1 cellular context compared by ENCODE assay signal in genomic region chr17:80679816-80680215, GRCh38.
TF ChIP-seq lines count a peak whose summit lies in the region.

No MANE protein-coding gene starts in this region.

TF ChIP-seq in SK-N-SH treated with all-trans-retinoic acid at 6 μM for 48 hours, 23 proteins besides CTCF, POLR2A, EP300 and RAD21 (continued from another document):
- TF ChIP-seq POU6F1 (CRISPR knock-in tag; IDR thresholded peaks at IDR 0.05; ENCODE audit: borderline replicate concordance, low read depth) (no peak), ESRRG (CRISPR knock-in tag; IDR thresholded peaks at IDR 0.05) (no peak), ZC3H10 (CRISPR knock-in tag; IDR thresholded peaks at IDR 0.05) (no peak), ARNTL (CRISPR knock-in tag; IDR thresholded peaks at IDR 0.05; ENCODE audit: borderline replicate concordance, low read depth) (no peak), ISL1 (CRISPR knock-in tag; IDR thresholded peaks at IDR 0.05) (no peak), ZNF565 (CRISPR knock-in tag; conservative IDR thresholded peaks at IDR 0.05; ENCODE audit: low read depth) (no peak)
